Comparison of ENCODE assay signal across 15 cellular contexts in genomic region chr15:31155136-31155535, GRCh38. TPM values are rescaled to one million over a fixed set of nuclear protein-coding genes. Genes with fewer than 3 reads are reported as not detected.
DNase-seq lines count a peak whose midpoint lies in the region; ATAC-seq and TF ChIP-seq lines count a peak whose summit lies in the region.
"Had no signal": no experiment of that assay in that cellular context is flagged by ENCODE, and none has a peak within 500 bp of the region (broad histone marks: within the 10 kb centered on the region; RNA-seq: fewer than 3 reads in every experiment).

No MANE protein-coding gene starts in this region.

- H3K36me3 ChIP-seq in spleen = no peaks in the 10 kb centered on the region
- H3K36me3 ChIP-seq: BLaER1 had no signal

- H3K27me3 ChIP-seq in spleen (replicated peaks in 1 of 7) = peaks cover 0 to 3% (median 0%) of the 10 kb centered on the region in 7 donors
- H3K27me3 ChIP-seq: BLaER1 had no signal

- no peak for ATAC-seq in left lobe of liver

- peak; percentile 33 for DNase-seq in activated CD8-positive, alpha-beta memory T cell treated with anti-CD3 and anti-CD28 coated beads for 24 hours
- DNase-seq in activated CD8-positive, alpha-beta memory T cell treated with anti-CD3 and anti-CD28 coated beads, Interleukin-2, amount 50 U/mL, for 4 hours = no peak
- DNase-seq in OCI-M1 (lab: John Stamatoyannopoulos, UW) (peak; percentile 5), left lobe of liver (ENCODE audit: low spot score) (peak; percentile 35), spleen (peak; percentile 57), NCI-H748 (lab: John Stamatoyannopoulos, UW; ENCODE audit: unreplicated experiment) (no peak), COLO668 (lab: John Stamatoyannopoulos, UW; ENCODE audit: unreplicated experiment) (no peak)
- no peak for DNase-seq in stimulated activated CD4-positive, alpha-beta T cell treated with anti-CD3 and anti-CD28 coated beads, Interleukin-4, amount 100 ng/mL, for 24 hours
- DNase-seq: 8988T; AML-193; CD8-positive, alpha-beta memory T cell; GM23248; H7 had no signal

- no peaks in the 10 kb centered on the region for H3K4me1 ChIP-seq in spleen
- H3K4me1 ChIP-seq: BLaER1 had no signal

- H3K4me3 ChIP-seq in spleen = no peak overlapping the region
- H3K4me3 ChIP-seq: BLaER1, GM23248 had no signal

- 60 to 80% (median 72%) methylated on average over 7 to 8 of the region's 8 CpGs for WGBS in spleen, 5 donors

- TF ChIP-seq POLR2A in spleen (IDR thresholded peaks at IDR 0.05) = no peak

- intact Hi-C loops in spleen (cut with DNase I; ENCODE audit: low total_unique reads) = no loop called here

- H3K9me3 ChIP-seq in spleen = no peaks in the 10 kb centered on the region

- TF ChIP-seq CTCF in spleen (IDR thresholded peaks at IDR 0.05 in 8 of 11, conservative IDR thresholded peaks at IDR 0.05 in 3 of 11) = no peak

- no peak overlapping the region for H3K27ac ChIP-seq in spleen
- H3K27ac ChIP-seq: BLaER1, GM23248 had no signal

RNA-seq across cellular contexts. Expression of gene TRPM1, which starts 53.6 kb away (rescaled TPM):
- 0.10 TPM for total RNA-seq in left lobe of liver
- not detected for total RNA-seq in spleen
- polyA plus RNA-seq in spleen = under 1 TPM in 2 of 3 donors, not detected in 1; 0.06 to 0.42 TPM
- total RNA-seq: CD8-positive, alpha-beta memory T cell; Daoy; GM23248 had no signal
- polyA plus RNA-seq: GM23248 had no signal

Comparison
In these comparisons a context has a peak if more than half of its experiments do, and no peak if none do; other contexts are left out.
1. DNase-seq: peak in activated CD8-positive, alpha-beta memory T cell treated with anti-CD3 and anti-CD28 coated beads for 24 hours (single experiment), OCI-M1 (single experiment), left lobe of liver (single experiment) and spleen (single experiment); none in activated CD8-positive, alpha-beta memory T cell treated with anti-CD3 and anti-CD28 coated beads, Interleukin-2, amount 50 U/mL, for 4 hours (single experiment), stimulated activated CD4-positive, alpha-beta T cell treated with anti-CD3 and anti-CD28 coated beads, Interleukin-4, amount 100 ng/mL, for 24 hours (single experiment), NCI-H748 (single experiment) and COLO668 (single experiment).